Comparison of ENCODE assay signal across 12 cellular contexts in genomic region chr15:39804026-39804425, GRCh38. TPM values are rescaled to one million over a fixed set of nuclear protein-coding genes. Genes with fewer than 3 reads are reported as not detected.
DNase-seq lines count a peak whose midpoint lies in the region; ATAC-seq and TF ChIP-seq lines count a peak whose summit lies in the region.
"Had no signal": no experiment of that assay in that cellular context is flagged by ENCODE, and none has a peak within 500 bp of the region (broad histone marks: within the 10 kb centered on the region; RNA-seq: fewer than 3 reads in every experiment).

No MANE protein-coding gene starts in this region.

- TF ChIP-seq CTCF in AG10803 (conservative IDR thresholded peaks at IDR 0.05; ENCODE audit: low read length) (no peak), fibroblast of villous mesenchyme (IDR thresholded peaks at IDR 0.05; ENCODE audit: insufficient read depth, low read depth, low read length) (no peak), ascending aorta (IDR thresholded peaks at IDR 0.05) (no peak)

- intact Hi-C loops in ascending aorta (cut with DNase I), result no loop called here

- peak; percentile 71 for DNase-seq in AG10803 (ENCODE audit: low read depth)
- peak; percentile 28 for DNase-seq in SKM-1 (lab: John Stamatoyannopoulos, UW; ENCODE audit: unreplicated experiment)
- peak; percentile 90 for DNase-seq in fibroblast of villous mesenchyme (ENCODE audit: low read depth)
- no peak for DNase-seq in substantia nigra (lab: John Stamatoyannopoulos, UW)
- no peak for DNase-seq in HT-29 (ENCODE audit: low spot score)
- no peak for DNase-seq in ascending aorta (ENCODE audit: low spot score in 2 of 2)
- DNase-seq: activated T-cell treated with anti-CD3 and anti-CD28 coated beads, Interleukin-2, amount 50 U/mL, for 48 hours; adrenal gland; pancreas; PC-9 had no signal

- no peaks in the 10 kb centered on the region for H3K9me3 ChIP-seq in ascending aorta
- H3K9me3 ChIP-seq: adrenal gland, pancreas had no signal

- H3K27me3 ChIP-seq in ascending aorta, result no peaks in the 10 kb centered on the region
- H3K27me3 ChIP-seq: pancreas had no signal

- H3K27ac ChIP-seq in substantia nigra (ENCODE audit: low read depth, low read length, poor library complexity, severe bottlenecking), result no peak overlapping the region
- no peak overlapping the region for H3K27ac ChIP-seq in ascending aorta
- H3K27ac ChIP-seq: adrenal gland, pancreas, PC-9 had no signal

- peaks cover 16 to 22% of the 10 kb centered on the region in 2 donors for H3K36me3 ChIP-seq in ascending aorta
- H3K36me3 ChIP-seq: adrenal gland, pancreas had no signal

- ATAC-seq in HG02870 (IDR thresholded peaks at IDR 0.05; ENCODE audit: unreplicated experiment) (peak; percentile 54), GM18502 (IDR thresholded peaks at IDR 0.05; ENCODE audit: poor library complexity, unreplicated experiment) (no peak)
- ATAC-seq: pancreas had no signal

- H3K4me1 ChIP-seq in ascending aorta, result no peaks in the 10 kb centered on the region
- H3K4me1 ChIP-seq: adrenal gland, pancreas had no signal

- H3K4me3 ChIP-seq in AG10803 (ENCODE audit: low read length), result no peak overlapping the region
- no peak overlapping the region for H3K4me3 ChIP-seq in fibroblast of villous mesenchyme (ENCODE audit: low read depth, low read length)
- no peak overlapping the region for H3K4me3 ChIP-seq in ascending aorta
- H3K4me3 ChIP-seq: adrenal gland, pancreas, PC-9 had no signal

RNA-seq across cellular contexts. Expression of gene FSIP1, which starts 21.4 kb away (rescaled TPM):
- total RNA-seq in fibroblast of villous mesenchyme (0.97 and 2.6 TPM in 2 replicates), ascending aorta (not detected)
- total RNA-seq in HT-29 (2014; rRNA removed; shearing (Covaris generic)), result 0.48 and 2.1 TPM in 2 replicates

Comparison
In these comparisons a context has a peak if more than half of its experiments do, and no peak if none do; other contexts are left out.
1. DNase-seq: peak in AG10803 (single experiment), SKM-1 (single experiment) and fibroblast of villous mesenchyme (single experiment); none in substantia nigra (0 of 49), HT-29 (single experiment) and ascending aorta (0 of 2).